1 cellular context compared by ENCODE assay signal in genomic region chr14:21059842-21060589, GRCh38.
TF ChIP-seq lines count a peak whose summit lies in the region.

No MANE protein-coding gene starts in this region.

TF ChIP-seq in HepG2, 621 proteins besides CTCF, POLR2A, EP300 and RAD21 (continued from another document):
- TF ChIP-seq ZNF687 (CRISPR knock-in tag; IDR thresholded peaks at IDR 0.05) (no peak), ZNF143 (CRISPR knock-in tag; IDR thresholded peaks at IDR 0.05) (no peak), SRSF9 (IDR thresholded peaks at IDR 0.05; ENCODE audit: borderline replicate concordance, insufficient read depth, low read depth, low read length, poor library complexity, severe bottlenecking) (no peak), CREM (IDR thresholded peaks at IDR 0.05) (no peak), CREM (CRISPR knock-in tag; IDR thresholded peaks at IDR 0.05) (no peak), ZNF180 (CRISPR knock-in tag; IDR thresholded peaks at IDR 0.05; ENCODE audit: borderline replicate concordance, low read depth) (no peak), CHCHD3 (CRISPR knock-in tag; IDR thresholded peaks at IDR 0.05) (no peak), ZNF788 (CRISPR knock-in tag; IDR thresholded peaks at IDR 0.05; ENCODE audit: borderline replicate concordance) (0 out of 2 replicates have a peak, but pooled peaks have one; percentile 11)
